Comparison of ENCODE assay signal across 10 cellular contexts in genomic region chr3:42500909-42501308, GRCh38. TPM values are rescaled to one million over a fixed set of nuclear protein-coding genes. Genes with fewer than 3 reads are reported as not detected.
DNase-seq lines count a peak whose midpoint lies in the region; ATAC-seq and TF ChIP-seq lines count a peak whose summit lies in the region.
"Had no signal": no experiment of that assay in that cellular context is flagged by ENCODE, and none has a peak within 500 bp of the region (broad histone marks: within the 10 kb centered on the region; RNA-seq: fewer than 3 reads in every experiment).

No MANE protein-coding gene starts in this region.

- POLR2A ChIA-PET in CD4-positive, alpha-beta T cell (lab: Charles Lee): interaction anchor here (0.8 to 2.6 kb wide), 8 partner anchors 36 to 113 kb away, joined by 4 to 30 read pairs (median 12); partner anchors contain the start of genes SEC22C and SS18L2
- POLR2A ChIA-PET in HEK293 (lab: Yijun Ruan, JAX): no interaction called here

- peaks cover 39% of the 10 kb centered on the region for H3K4me1 Mint-ChIP-seq in CD4-positive, alpha-beta T cell (ENCODE audit: low read depth)
- peaks cover 17% of the 10 kb centered on the region for H3K4me1 Mint-ChIP-seq in neural crest cell

- H3K27ac ChIP-seq in CD4-positive, alpha-beta T cell (ENCODE audit: low read depth, low read length): no peak overlapping the region
- H3K27ac ChIP-seq in HEK293 (ENCODE audit: extremely low read depth, low read depth, low read length) (no peak overlapping the region), coronary artery (no peak overlapping the region)

- peak overlapping the region; percentile 91 for H3K4me3 Mint-ChIP-seq in CD4-positive, alpha-beta T cell
- peak overlapping the region; percentile 79 for H3K4me3 Mint-ChIP-seq in neural crest cell

- H3K36me3 ChIP-seq in HEK293 (ENCODE audit: control insufficient read depth in 2 of 2, insufficient read depth in 1 of 2, low read length in 2 of 2): no peaks in the 10 kb centered on the region
- H3K36me3 ChIP-seq in mucosa of descending colon (ENCODE audit: low read depth): no peaks in the 10 kb centered on the region
- H3K36me3 ChIP-seq: HAP-1 had no signal

- H3K27me3 Mint-ChIP-seq in CD4-positive, alpha-beta T cell: peaks cover 22% of the 10 kb centered on the region
- peaks cover 81% of the 10 kb centered on the region for H3K27me3 Mint-ChIP-seq in neural crest cell (ENCODE audit: low read depth)

- peaks cover 10% of the 10 kb centered on the region for H3K27me3 ChIP-seq in CD4-positive, alpha-beta T cell (ENCODE audit: control insufficient read depth, insufficient read depth, low read length)

- peak overlapping the region; percentile 40 for H3K27ac Mint-ChIP-seq in CD4-positive, alpha-beta T cell
- H3K27ac Mint-ChIP-seq in neural crest cell (ENCODE audit: unreplicated experiment): no peak overlapping the region

- H3K4me1 ChIP-seq in HEK293 (ENCODE audit: control insufficient read depth, insufficient read depth, low read length) (no peaks in the 10 kb centered on the region), mucosa of descending colon (ENCODE audit: low read depth) (peaks cover 36% of the 10 kb centered on the region)

- H3K4me3 ChIP-seq in HEK293 (ENCODE audit: low read depth, low read length) (no peak overlapping the region), coronary artery (no peak overlapping the region), mucosa of descending colon (no peak overlapping the region)
- H3K4me3 ChIP-seq: HAP-1 had no signal

- no peaks in the 10 kb centered on the region for H3K9me3 ChIP-seq in CD4-positive, alpha-beta T cell (ENCODE audit: control insufficient read depth, low read length)
- H3K9me3 ChIP-seq in HEK293 (ENCODE audit: control insufficient read depth, insufficient read depth, low read depth, low read length) (no peaks in the 10 kb centered on the region), mucosa of descending colon (no peaks in the 10 kb centered on the region)
- H3K9me3 ChIP-seq: HAP-1 had no signal

- DNase-seq in CD4-positive, alpha-beta T cell: no peak
- DNase-seq in coronary artery (ENCODE audit: low spot score) (peak; percentile 64), neural crest cell (ENCODE audit: low read depth, low spot score) (no peak), NCI-H82 treated with DMSO at 0.1 percent for 48 hours (lab: John Stamatoyannopoulos, UW; ENCODE audit: unreplicated experiment) (no peak), mucosa of descending colon (no peak), RKO (ENCODE audit: low spot score) (no peak), superior temporal gyrus (ENCODE audit: extremely low spot score) (no peak)

- ATAC-seq in CD4-positive, alpha-beta T cell (ENCODE audit: poor library complexity): no peak
- ATAC-seq in mucosa of descending colon: no peak

- no peaks in the 10 kb centered on the region for H3K9me3 Mint-ChIP-seq in CD4-positive, alpha-beta T cell
- H3K9me3 Mint-ChIP-seq in neural crest cell: no peaks in the 10 kb centered on the region

- intact Hi-C loops in CD4-positive, alpha-beta T cell (cut with DNase I, micrococcal nuclease): loop anchor here (1.0 to 10.0 kb wide), 4 partner anchors 39 to 1124 kb away; partner anchors contain the start of gene ANO10 (in 1 of the 2)
- intact Hi-C loops in mucosa of descending colon (cut with DNase I, micrococcal nuclease): no loop called here

- CTCF ChIA-PET in CD4-positive, alpha-beta T cell (lab: Charles Lee): interaction anchor here (0.6 to 2.1 kb wide), 10 partner anchors 9 to 141 kb away, joined by 3 to 31 read pairs (median 4); no protein-coding TSS in a partner anchor
- CTCF ChIA-PET in HEK293 (lab: Yijun Ruan, JAX): interaction anchor here (0.6 kb wide), 2 partner anchors 29 to 166 kb away, joined by 3 to 6 read pairs; no protein-coding TSS in a partner anchor

- TF ChIP-seq CTCF in CD4-positive, alpha-beta T cell (IDR thresholded peaks at IDR 0.05): no peak
- TF ChIP-seq CTCF in HEK293 (tag by site-specific recombination; IDR thresholded peaks at IDR 0.05) (no peak), coronary artery (IDR thresholded peaks at IDR 0.05) (no peak), neural crest cell (conservative IDR thresholded peaks at IDR 0.05) (no peak), mucosa of descending colon (IDR thresholded peaks at IDR 0.05) (no peak)

- H3K36me3 Mint-ChIP-seq in CD4-positive, alpha-beta T cell (ENCODE audit: low read depth): peaks cover 5% of the 10 kb centered on the region
- H3K36me3 Mint-ChIP-seq in neural crest cell (ENCODE audit: low read depth): no peaks in the 10 kb centered on the region

TF ChIP-seq in HEK293, 187 proteins besides CTCF, POLR2A, EP300 and RAD21:
- peak; percentile 78 for TF ChIP-seq PRDM1 (tag by site-specific recombination; IDR thresholded peaks at IDR 0.05)
- no peak for TF ChIP-seq ZNF518A (tag by site-specific recombination; conservative IDR thresholded peaks at IDR 0.05; ENCODE audit: low read depth)

RNA-seq across cellular contexts. Expression of gene VIPR1, which starts 1.5 kb away (rescaled TPM):
- total RNA-seq in CD4-positive, alpha-beta T cell: 10 to 100 TPM; 66.8 to 67.6 TPM
- total RNA-seq in neural crest cell (0.63 TPM in 1 of 2 replicates, not detected in the other), mucosa of descending colon (100 to 1,000 TPM in 2 of 3 donors, 10 to 100 TPM in 1; 68.9 to 202 (median 148) TPM)
- total RNA-seq: fibroblast of lung had no signal

Comparison
In these comparisons a context has a peak if more than half of its experiments do, and no peak if none do; other contexts are left out.
1. RNA of gene VIPR1, which starts 1.5 kb away (total RNA-seq): 68.9 to 202 TPM in mucosa of descending colon and 66.8 to 67.6 TPM in CD4-positive, alpha-beta T cell; 0.63 TPM in neural crest cell; every median in the first group is over 10 times any median in the second.
2. intact Hi-C loops: an anchor here in CD4-positive, alpha-beta T cell (1.0 to 10.0 kb wide); none called in mucosa of descending colon.